29 cellular contexts compared by ENCODE assay signal in the genomic region with DNA sequence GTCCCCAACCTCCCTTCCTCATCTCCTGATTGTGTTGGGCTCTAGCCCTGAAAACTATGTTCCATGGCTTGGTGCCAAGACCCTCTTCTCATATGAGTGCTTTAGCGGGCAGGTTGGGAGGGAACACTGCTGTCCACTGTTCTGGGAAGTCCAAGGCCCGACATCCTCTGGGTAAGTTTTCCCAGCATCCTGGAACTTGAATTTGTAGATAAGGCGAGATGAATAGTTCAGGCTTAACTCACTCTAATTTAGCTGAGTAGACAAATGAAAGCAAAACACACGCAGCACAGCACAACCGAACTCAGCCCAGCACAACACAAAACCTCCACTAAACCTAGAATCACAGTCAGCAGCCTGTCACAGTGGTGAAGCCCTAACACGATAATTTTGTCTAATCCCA.
DNase-seq lines count a peak whose midpoint lies in the region; ATAC-seq, FAIRE-seq and TF ChIP-seq lines count a peak whose summit lies in the region.
"Had no signal": no experiment of that assay in that cellular context is flagged by ENCODE, and none has a peak within 500 bp of the region (broad histone marks: within the 10 kb centered on the region; RNA-seq: fewer than 3 reads in every experiment).

No MANE protein-coding gene starts in this region.

- peaks cover 0 to 13% (median 0%) of the 10 kb centered on the region in 9 donors for H3K4me1 ChIP-seq in heart right ventricle
- H3K4me1 ChIP-seq: Caco-2, neural progenitor cell, vagina had no signal

- no peaks in the 10 kb centered on the region for H3K36me3 ChIP-seq in heart right ventricle
- H3K36me3 ChIP-seq: neural progenitor cell, tibial artery, vagina had no signal

- H3K4me3 ChIP-seq in heart right ventricle, result no peak overlapping the region
- H3K4me3 ChIP-seq: neural progenitor cell, tibial artery, vagina had no signal

- H3K4me1 Mint-ChIP-seq in nephron, result peaks cover 18% of the 10 kb centered on the region
- H3K4me1 Mint-ChIP-seq: CD14-positive monocyte; immature natural killer cell; neural progenitor cell; stimulated activated naive CD8-positive, alpha-beta T cell treated with anti-CD3 and anti-CD28 coated beads, Interleukin-15, amount 100 ng/mL, for 72 hours had no signal

- H3K27me3 Mint-ChIP-seq in nephron (ENCODE audit: low read depth), result no peaks in the 10 kb centered on the region
- H3K27me3 Mint-ChIP-seq: stimulated activated naive CD8-positive, alpha-beta T cell treated with anti-CD3 and anti-CD28 coated beads, Interleukin-15, amount 100 ng/mL, for 72 hours had no signal

- H3K27ac ChIP-seq in heart right ventricle, result peak overlapping the region in 3 of 10 donors; percentile 7 to 40 (median 10)
- H3K27ac ChIP-seq: neural progenitor cell, tibial artery, vagina had no signal

- peak overlapping the region; percentile 37 to 92 (median 81) for H3K27ac Mint-ChIP-seq in nephron
- H3K27ac Mint-ChIP-seq: CD14-positive monocyte; immature natural killer cell; neural progenitor cell; stimulated activated naive CD8-positive, alpha-beta T cell treated with anti-CD3 and anti-CD28 coated beads, Interleukin-15, amount 100 ng/mL, for 72 hours had no signal

- TF ChIP-seq CTCF in heart right ventricle (IDR thresholded peaks at IDR 0.05) (no peak), nephron (IDR thresholded peaks at IDR 0.05; ENCODE audit: unreplicated experiment in 3 of 3) (no peak)

- intact Hi-C loops in heart right ventricle (cut with DNase I), result no loop called here

- WGBS in heart right ventricle, 2 donors, result 33 to 37% methylated on average over 6 of the region's 6 CpGs

- DNase-seq in NCI-H1105 treated with DMSO at 0.1 percent for 48 hours (lab: John Stamatoyannopoulos, UW) (peak; percentile 6), NCI-H1105 (lab: John Stamatoyannopoulos, UW) (no peak), OCI-M1 (lab: John Stamatoyannopoulos, UW) (peak; percentile 10), heart right ventricle (no peak), RCC 7860 (ENCODE audit: low spot score) (no peak)
- no peak for DNase-seq in activated naive CD4-positive, alpha-beta T cell treated with anti-CD3 and anti-CD28 coated beads, Interleukin-2, amount 50 U/mL, for 16 hours
- DNase-seq: activated CD4-positive, alpha-beta T cell treated with anti-CD3 and anti-CD28 coated beads, Interleukin-2, amount 50 U/mL, for 4 hours; activated naive CD4-positive, alpha-beta T cell; activated T-cell treated with anti-CD3 and anti-CD28 coated beads, Interleukin-2, amount 50 U/mL, for 48 hours; Caco-2; DMS79 treated with DMSO at 0.1 percent for 48 hours; GF-D8; immature natural killer cell; mesendoderm; MM.1S; NCI-H1436 treated with DMSO at 0.1 percent for 48 hours; NCI-H510A treated with DMSO at 0.1 percent for 48 hours; SIG-M5; stimulated activated naive CD8-positive, alpha-beta T cell treated with anti-CD3 and anti-CD28 coated beads, Interleukin-15, amount 100 ng/mL, for 72 hours; tibial artery had no signal

- H3K27me3 ChIP-seq in heart right ventricle, result no peaks in the 10 kb centered on the region
- H3K27me3 ChIP-seq: neural progenitor cell, tibial artery, vagina had no signal

- no peaks in the 10 kb centered on the region for H3K9me3 Mint-ChIP-seq in nephron
- H3K9me3 Mint-ChIP-seq: immature natural killer cell, neural progenitor cell had no signal

- H3K4me3 Mint-ChIP-seq in nephron, result peak overlapping the region in 1 of 3 experiments; percentile 32
- H3K4me3 Mint-ChIP-seq: CD14-positive monocyte; immature natural killer cell; neural progenitor cell; stimulated activated naive CD8-positive, alpha-beta T cell treated with anti-CD3 and anti-CD28 coated beads, Interleukin-15, amount 100 ng/mL, for 72 hours had no signal

- H3K9me3 ChIP-seq in heart right ventricle, result peaks cover 0 to 6% (median 0%) of the 10 kb centered on the region in 11 donors
- H3K9me3 ChIP-seq: Caco-2, tibial artery, vagina had no signal

- ATAC-seq in heart right ventricle (peak in 7 of 8 donors; percentile 17 to 51 (median 30)), GM19452 (IDR thresholded peaks at IDR 0.05; ENCODE audit: unreplicated experiment) (no peak)
- ATAC-seq: activated CD4-positive, CD25-positive, alpha-beta regulatory T cell treated with anti-CD3 and anti-CD28 coated beads, Interleukin-2, amount 50 U/mL, for 24 hours; Panc1; stimulated activated naive CD8-positive, alpha-beta T cell treated with anti-CD3 and anti-CD28 coated beads, Interleukin-15, amount 100 ng/mL, for 72 hours had no signal

- no peaks in the 10 kb centered on the region for H3K36me3 Mint-ChIP-seq in nephron (ENCODE audit: low read depth)
- H3K36me3 Mint-ChIP-seq: CD14-positive monocyte, immature natural killer cell, neural progenitor cell had no signal

- FAIRE-seq in RCC 7860 (lab: Jason Lieb, UNC), result no peak
- FAIRE-seq: endothelial cell of umbilical vein, H54 had no signal

Comparison
In these comparisons a context has a peak if more than half of its experiments do, and no peak if none do; other contexts are left out.
1. DNase-seq: peak in NCI-H1105 treated with DMSO at 0.1 percent for 48 hours (single experiment) and OCI-M1 (single experiment); none in NCI-H1105 (single experiment), heart right ventricle (0 of 2), RCC 7860 (single experiment) and activated naive CD4-positive, alpha-beta T cell treated with anti-CD3 and anti-CD28 coated beads, Interleukin-2, amount 50 U/mL, for 16 hours (single experiment).